In the genomic region with DNA sequence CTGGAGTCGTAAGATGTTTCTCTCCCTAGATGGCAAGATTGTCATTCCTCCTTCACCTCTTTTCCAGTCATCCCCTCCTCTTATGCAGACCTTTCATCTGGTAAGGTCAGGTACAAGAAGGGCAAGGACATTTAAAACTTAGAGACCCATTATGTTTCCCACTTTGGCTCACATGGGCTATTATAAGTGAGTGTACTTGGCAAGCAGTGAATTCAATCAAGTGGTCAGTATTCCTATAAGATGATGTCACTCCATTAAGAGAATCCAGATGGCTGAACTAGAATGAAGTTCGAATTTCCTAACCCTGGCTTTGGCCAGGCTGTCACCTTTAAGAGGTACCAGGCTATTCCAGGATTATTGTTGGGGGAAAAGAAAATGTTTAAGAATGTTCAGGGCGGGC, we compare ENCODE assay signal across 24 cellular contexts. TPM values are rescaled to one million over a fixed set of nuclear protein-coding genes. Genes with fewer than 3 reads are reported as not detected.
A peak's percentile ranks its signal among the peaks of the same experiment; 100 is the strongest.
DNase-seq lines count a peak whose midpoint lies in the region; ATAC-seq and TF ChIP-seq lines count a peak whose summit lies in the region.
"Had no signal": no experiment of that assay in that cellular context is flagged by ENCODE, and none has a peak within 500 bp of the region (broad histone marks: within the 10 kb centered on the region; RNA-seq: fewer than 3 reads in every experiment).

No MANE protein-coding gene starts in this region.

- H3K4me1 ChIP-seq in right atrium auricular region (peaks cover 0 to 19% of the 10 kb centered on the region in 2 donors), SK-N-SH (ENCODE audit: control insufficient read depth in 1 of 2, insufficient read depth in 2 of 2, low read depth in 1 of 2, low read length in 1 of 2) (peaks cover 4 to 15% of the 10 kb centered on the region in 2 experiments; a peak in 1 of 4 replicates)
- H3K4me1 ChIP-seq: A549, HAP-1 had no signal

- WGBS in SK-N-SH (ENCODE audit: low lambda C conversion rate), result 66% methylated on average over 3 of the region's 3 CpGs

- no peak for TF ChIP-seq CTCF in right atrium auricular region (IDR thresholded peaks at IDR 0.05)
- TF ChIP-seq CTCF in SK-N-SH (IDR thresholded peaks at IDR 0.05), result no peak
- TF ChIP-seq CTCF in fibroblast of pulmonary artery (IDR thresholded peaks at IDR 0.05; ENCODE audit: low read length, missing control alignments), result no peak

- H4K20me1 ChIP-seq in SK-N-SH (ENCODE audit: insufficient read depth), result 0 out of 2 replicates have a peak, but pooled peaks cover 5% of the 10 kb centered on the region

- H2AFZ ChIP-seq in SK-N-SH (ENCODE audit: low read depth), result no peak overlapping the region

- intact Hi-C loops in left ventricle myocardium superior (cut with micrococcal nuclease), result no loop called here

- no peak overlapping the region for H3K9ac ChIP-seq in SK-N-SH

- H3K9me3 ChIP-seq in right atrium auricular region, result no peaks in the 10 kb centered on the region
- no peaks in the 10 kb centered on the region for H3K9me3 ChIP-seq in SK-N-SH
- H3K9me3 ChIP-seq: A549, HAP-1 had no signal

- H3K36me3 ChIP-seq in right atrium auricular region (no peaks in the 10 kb centered on the region), SK-N-SH (replicated peaks in 1 of 2; ENCODE audit: control insufficient read depth in 1 of 2, insufficient read depth in 2 of 2, low read length in 1 of 2) (peaks cover 0 to 9% of the 10 kb centered on the region in 2 experiments), H7 (replicated peaks; ENCODE audit: control insufficient read depth, insufficient read depth, low read length) (no peaks in the 10 kb centered on the region; the same call in 1 of the 2 replicates)

- H3K27ac ChIP-seq in right atrium auricular region (no peak overlapping the region), SK-N-SH (ENCODE audit: low read depth in 2 of 2, low read length in 1 of 2) (peak overlapping the region in 1 of 2 experiments; percentile 52; a peak in 2 of 4 replicates)
- H3K27ac ChIP-seq: A549, dorsolateral prefrontal cortex, HL-60 had no signal

- TF ChIP-seq RAD21 in SK-N-SH (IDR thresholded peaks at IDR 0.05; ENCODE audit: low read length), result no peak

- DNase-seq in left ventricle myocardium superior, result no peak
- DNase-seq in right atrium auricular region (ENCODE audit: low spot score), result no peak
- DNase-seq in SK-N-SH, result no peak
- peak; percentile 13 for DNase-seq in fibroblast of pulmonary artery (ENCODE audit: low read depth)
- DNase-seq in stimulated activated CD4-positive, alpha-beta T cell treated with anti-CD3 and anti-CD28 coated beads, Interleukin-1b, Interleukin-23, amount 100 ng/mL, for 48 hours, result no peak
- no peak for DNase-seq in SKM-1 (lab: John Stamatoyannopoulos, UW; ENCODE audit: unreplicated experiment)
- no peak for DNase-seq in dedifferentiated amniotic fluid mesenchymal stem cell (ENCODE audit: extremely low spot score)
- no peak for DNase-seq in H7
- DNase-seq: activated CD4-positive, CD25-positive, alpha-beta regulatory T cell; activated CD8-positive, alpha-beta T cell treated with anti-CD3 and anti-CD28 coated beads, Interleukin-2, amount 10 ng/mL, durations not matched to agents 7 days and 5 days; activated naive CD8-positive, alpha-beta T cell treated with anti-CD3 and anti-CD28 coated beads for 36 hours; activated T-cell treated with anti-CD3 and anti-CD28 coated beads, Interleukin-2, amount 50 U/mL, for 72 hours; dorsolateral prefrontal cortex; KBM-7; kidney glomerular epithelial cell; MV-4-11; NCI-H2029; NCI-H510A treated with DMSO at 0.1 percent for 48 hours; SIG-M5 had no signal

- H3F3A ChIP-seq in SK-N-SH (replicated peaks; ENCODE audit: insufficient read depth), result no peaks in the 10 kb centered on the region

- no peak overlapping the region for H3K4me2 ChIP-seq in SK-N-SH
- H3K4me2 ChIP-seq: A549 had no signal

- POLR2A ChIA-PET in SK-N-SH (lab: Yijun Ruan, JAX), result interaction anchor here (2.3 kb wide), 1 partner anchor 32 kb away, joined by 6 read pairs; the partner anchor contains the start of gene ZNF131

- H3K4me3 ChIP-seq in right atrium auricular region, result no peak overlapping the region
- no peak overlapping the region for H3K4me3 ChIP-seq in SK-N-SH (ENCODE audit: low read depth in 2 of 2, low read length in 1 of 2)
- H3K4me3 ChIP-seq in fibroblast of pulmonary artery (replicated peaks; ENCODE audit: low read depth, low read length), result no peak overlapping the region
- no peak overlapping the region for H3K4me3 ChIP-seq in H7 (ENCODE audit: insufficient read depth, low read depth, low read length)
- H3K4me3 ChIP-seq: A549, dorsolateral prefrontal cortex, HAP-1 had no signal

- CTCF ChIA-PET in SK-N-SH (lab: Yijun Ruan, JAX), result no interaction called here

- H3K79me2 ChIP-seq in SK-N-SH (ENCODE audit: insufficient read depth), result peaks cover 71% of the 10 kb centered on the region

- peak; percentile 65 for ATAC-seq in left ventricle myocardium superior
- ATAC-seq: A549; activated CD8-positive, alpha-beta T cell treated with anti-CD3 and anti-CD28 coated beads, Interleukin-2, amount 10 ng/mL, durations not matched to agents 7 days and 5 days; activated T-cell treated with anti-CD3 and anti-CD28 coated beads, Interleukin-2, amount 50 U/mL, for 72 hours; stimulated activated effector memory CD8-positive, alpha-beta T cell treated with anti-CD3 and anti-CD28 coated beads, Interleukin-12 subunit alpha, Interleukin-12 subunit beta, amount 100 ng/mL, for 72 hours had no signal

- H3K27me3 ChIP-seq in right atrium auricular region (no peaks in the 10 kb centered on the region), SK-N-SH (ENCODE audit: insufficient read depth) (no peaks in the 10 kb centered on the region), H7 (ENCODE audit: control insufficient read depth, insufficient read depth, low read length) (no peaks in the 10 kb centered on the region)
- H3K27me3 ChIP-seq: dorsolateral prefrontal cortex had no signal

- no peak for TF ChIP-seq EP300 in SK-N-SH (IDR thresholded peaks at IDR 0.05; ENCODE audit: borderline replicate concordance in 1 of 2, low read depth in 1 of 2, low read length in 1 of 2)

- H3K9me2 ChIP-seq in SK-N-SH, result no peaks in the 10 kb centered on the region

TF ChIP-seq in SK-N-SH, 30 proteins besides CTCF, POLR2A, EP300 and RAD21 (continues in another document):
- no peak for TF ChIP-seq RFX5 (IDR thresholded peaks at IDR 0.05; ENCODE audit: low read length)
- no peak for TF ChIP-seq USF2 (IDR thresholded peaks at IDR 0.05; ENCODE audit: borderline replicate concordance, low read depth, low read length)
- no peak for TF ChIP-seq GATA2 (CRISPR knock-in tag; IDR thresholded peaks at IDR 0.05)
- no peak for TF ChIP-seq RXRA (IDR thresholded peaks at IDR 0.05; ENCODE audit: borderline replicate concordance, low read depth)
- no peak for TF ChIP-seq EZH2phosphoT487 (IDR thresholded peaks at IDR 0.05; ENCODE audit: borderline replicate concordance, low read depth)
- TF ChIP-seq, protein P1, sequence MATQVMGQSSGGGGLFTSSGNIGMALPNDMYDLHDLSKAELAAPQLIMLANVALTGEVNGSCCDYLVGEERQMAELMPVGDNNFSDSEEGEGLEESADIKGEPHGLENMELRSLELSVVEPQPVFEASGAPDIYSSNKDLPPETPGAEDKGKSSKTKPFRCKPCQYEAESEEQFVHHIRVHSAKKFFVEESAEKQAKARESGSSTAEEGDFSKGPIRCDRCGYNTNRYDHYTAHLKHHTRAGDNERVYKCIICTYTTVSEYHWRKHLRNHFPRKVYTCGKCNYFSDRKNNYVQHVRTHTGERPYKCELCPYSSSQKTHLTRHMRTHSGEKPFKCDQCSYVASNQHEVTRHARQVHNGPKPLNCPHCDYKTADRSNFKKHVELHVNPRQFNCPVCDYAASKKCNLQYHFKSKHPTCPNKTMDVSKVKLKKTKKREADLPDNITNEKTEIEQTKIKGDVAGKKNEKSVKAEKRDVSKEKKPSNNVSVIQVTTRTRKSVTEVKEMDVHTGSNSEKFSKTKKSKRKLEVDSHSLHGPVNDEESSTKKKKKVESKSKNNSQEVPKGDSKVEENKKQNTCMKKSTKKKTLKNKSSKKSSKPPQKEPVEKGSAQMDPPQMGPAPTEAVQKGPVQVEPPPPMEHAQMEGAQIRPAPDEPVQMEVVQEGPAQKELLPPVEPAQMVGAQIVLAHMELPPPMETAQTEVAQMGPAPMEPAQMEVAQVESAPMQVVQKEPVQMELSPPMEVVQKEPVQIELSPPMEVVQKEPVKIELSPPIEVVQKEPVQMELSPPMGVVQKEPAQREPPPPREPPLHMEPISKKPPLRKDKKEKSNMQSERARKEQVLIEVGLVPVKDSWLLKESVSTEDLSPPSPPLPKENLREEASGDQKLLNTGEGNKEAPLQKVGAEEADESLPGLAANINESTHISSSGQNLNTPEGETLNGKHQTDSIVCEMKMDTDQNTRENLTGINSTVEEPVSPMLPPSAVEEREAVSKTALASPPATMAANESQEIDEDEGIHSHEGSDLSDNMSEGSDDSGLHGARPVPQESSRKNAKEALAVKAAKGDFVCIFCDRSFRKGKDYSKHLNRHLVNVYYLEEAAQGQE (IDR thresholded peaks at IDR 0.05; ENCODE audit: low read depth, low read length), result no peak
- no peak for TF ChIP-seq TEAD4 (IDR thresholded peaks at IDR 0.05; ENCODE audit: borderline replicate concordance, insufficient read depth)
- TF ChIP-seq FOXJ3 (CRISPR knock-in tag; IDR thresholded peaks at IDR 0.05), result no peak
- TF ChIP-seq YY1 (IDR thresholded peaks at IDR 0.05; ENCODE audit: low read depth), result no peak
- no peak for TF ChIP-seq RCOR1 (IDR thresholded peaks at IDR 0.05; ENCODE audit: low read length)

RNA-seq across cellular contexts. Expression of gene ZNF131, which starts 32.2 kb away (rescaled TPM):
- 14.5 TPM for total RNA-seq in left ventricle myocardium superior
- 10 to 100 TPM; 14.8 to 16.4 TPM for total RNA-seq in right atrium auricular region
- 17.2 and 22.9 TPM in 2 replicates for polyA plus RNA-seq in SK-N-SH (2012; rRNA removed)
- 25.3 and 25.6 TPM in 2 replicates for polyA plus RNA-seq in SK-N-SH (2012; cell fraction: cytosol; rRNA removed)
- 20.2 and 35.9 TPM in 2 replicates for polyA plus RNA-seq in SK-N-SH (2012; cell fraction: nucleus; rRNA removed)
- 34.3 and 34.6 TPM in 2 replicates for total RNA-seq in H7 (2014; rRNA removed; shearing (Covaris generic))

RNA-seq across cellular contexts. Expression of gene NIM1K, which starts 39.1 kb away (rescaled TPM):
- total RNA-seq in left ventricle myocardium superior (0.20 TPM), right atrium auricular region (under 1 TPM; 0.43 to 0.48 TPM)
- polyA plus RNA-seq in SK-N-SH (2012; rRNA removed), result 0.16 and 0.23 TPM in 2 replicates
- polyA plus RNA-seq in SK-N-SH (2012; cell fraction: cytosol; rRNA removed), result 0.14 and 0.15 TPM in 2 replicates
- 0.11 and 0.13 TPM in 2 replicates for polyA plus RNA-seq in SK-N-SH (2012; cell fraction: nucleus; rRNA removed)
- not detected in 2 replicates for total RNA-seq in H7 (2014; rRNA removed; shearing (Covaris generic))
- total RNA-seq: bronchial epithelial cell had no signal
